13 cellular contexts compared by ENCODE assay signal in the genomic region with DNA sequence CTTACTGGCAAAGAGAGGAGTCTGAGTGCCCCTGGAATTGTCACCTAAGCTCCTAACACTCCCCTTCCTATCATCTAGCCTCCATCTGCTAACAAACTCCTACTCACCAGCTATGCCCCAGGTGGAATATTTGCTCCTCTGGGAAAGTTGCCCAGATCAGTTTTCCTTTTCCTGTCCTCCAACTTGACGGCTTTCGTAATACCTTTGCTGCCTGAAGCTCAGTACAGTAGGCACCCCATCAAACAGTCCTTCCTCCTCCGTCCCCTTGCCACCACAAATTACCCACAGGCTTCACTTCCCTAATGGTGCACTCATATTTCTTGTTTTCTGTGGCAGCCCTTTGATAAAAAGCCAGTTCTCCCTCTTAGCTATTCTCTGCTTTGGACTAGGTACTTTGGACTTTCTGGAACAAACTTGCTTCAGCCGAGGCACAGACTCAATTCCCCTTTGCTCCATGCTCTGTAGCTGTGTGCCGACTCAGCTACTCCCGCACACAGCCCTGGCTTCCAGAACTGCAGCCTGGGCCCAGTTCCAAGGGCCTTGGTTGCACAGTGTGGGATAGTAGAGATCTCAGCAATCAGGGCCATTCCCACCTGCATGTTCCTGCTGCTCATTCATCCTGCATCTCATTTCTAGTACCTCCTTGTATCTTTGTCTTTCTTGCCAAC.
A peak's percentile ranks its signal among the peaks of the same experiment; 100 is the strongest.
DNase-seq lines count a peak whose midpoint lies in the region; ATAC-seq, FAIRE-seq and TF ChIP-seq lines count a peak whose summit lies in the region.
"Had no signal": no experiment of that assay in that cellular context is flagged by ENCODE, and none has a peak within 500 bp of the region (broad histone marks: within the 10 kb centered on the region; RNA-seq: fewer than 3 reads in every experiment).

No MANE protein-coding gene starts in this region.

- H3K4me1 ChIP-seq in keratinocyte (ENCODE audit: control insufficient read depth, extremely low read depth, insufficient read depth, low read length) (no peaks in the 10 kb centered on the region), colonic mucosa (no peaks in the 10 kb centered on the region)

- peak overlapping the region; percentile 32 for H3K27ac Mint-ChIP-seq in CD4-positive, alpha-beta T cell

- TF ChIP-seq CTCF in CD4-positive, alpha-beta T cell (IDR thresholded peaks at IDR 0.05): no peak
- TF ChIP-seq CTCF in keratinocyte (optimal IDR thresholded peaks at IDR 0.05 in 1 of 3, IDR thresholded peaks at IDR 0.05 in 1 of 3, conservative IDR thresholded peaks at IDR 0.05 in 1 of 3; ENCODE audit: extremely low read depth in 1 of 3, insufficient read depth in 2 of 3, low read length in 3 of 3): no peak
- TF ChIP-seq CTCF in colonic mucosa (IDR thresholded peaks at IDR 0.05): no peak

- no peaks in the 10 kb centered on the region for H3K27me3 ChIP-seq in CD4-positive, alpha-beta T cell (ENCODE audit: control insufficient read depth, insufficient read depth, low read length)
- H3K27me3 ChIP-seq in keratinocyte (ENCODE audit: control insufficient read depth, extremely low read depth, insufficient read depth, low read length): no peaks in the 10 kb centered on the region
- no peaks in the 10 kb centered on the region for H3K27me3 ChIP-seq in colonic mucosa

- no peaks in the 10 kb centered on the region for H3K9me3 ChIP-seq in CD4-positive, alpha-beta T cell (ENCODE audit: control insufficient read depth, low read length)
- H3K9me3 ChIP-seq in keratinocyte (ENCODE audit: control insufficient read depth, low read depth, low read length): no peaks in the 10 kb centered on the region
- H3K9me3 ChIP-seq in colonic mucosa: no peaks in the 10 kb centered on the region

- no peaks in the 10 kb centered on the region for H3K36me3 Mint-ChIP-seq in CD4-positive, alpha-beta T cell (ENCODE audit: low read depth)

- POLR2A ChIA-PET in CD4-positive, alpha-beta T cell (lab: Charles Lee): interaction anchor here (0.6 to 1.3 kb wide), 2 partner anchors 10 to 509 kb away, joined by 3 read pairs; no protein-coding TSS in a partner anchor

- CTCF ChIA-PET in CD4-positive, alpha-beta T cell (lab: Charles Lee): no interaction called here

- no peaks in the 10 kb centered on the region for H3K27me3 Mint-ChIP-seq in CD4-positive, alpha-beta T cell

- H3K4me2 ChIP-seq in keratinocyte (ENCODE audit: control insufficient read depth, extremely low read depth, insufficient read depth, low read depth, low read length): no peak overlapping the region

- H3K9me1 ChIP-seq in keratinocyte (ENCODE audit: control insufficient read depth, extremely low read depth, insufficient read depth, low read length): no peaks in the 10 kb centered on the region

- no peak for ATAC-seq in CD4-positive, alpha-beta T cell (ENCODE audit: poor library complexity)
- ATAC-seq in GM21381 (IDR thresholded peaks at IDR 0.05; ENCODE audit: unreplicated experiment) (peak; percentile 71), GM21360 (IDR thresholded peaks at IDR 0.05; ENCODE audit: unreplicated experiment) (no peak), GM18520 (IDR thresholded peaks at IDR 0.05; ENCODE audit: unreplicated experiment) (no peak)

- no peak overlapping the region for H2AFZ ChIP-seq in keratinocyte (ENCODE audit: control insufficient read depth, low read length)

- no peak overlapping the region for H3K27ac ChIP-seq in CD4-positive, alpha-beta T cell (ENCODE audit: low read depth, low read length)
- no peak overlapping the region for H3K27ac ChIP-seq in keratinocyte (ENCODE audit: control insufficient read depth, insufficient read depth, low read length)
- no peak overlapping the region for H3K27ac ChIP-seq in colonic mucosa

- no peaks in the 10 kb centered on the region for H4K20me1 ChIP-seq in keratinocyte (ENCODE audit: control insufficient read depth, extremely low read depth, insufficient read depth, low read length)

- H3K79me2 ChIP-seq in keratinocyte (ENCODE audit: control insufficient read depth, insufficient read depth, low read length): no peaks in the 10 kb centered on the region

- H3K4me3 ChIP-seq in keratinocyte (ENCODE audit: control insufficient read depth in 2 of 3, extremely low read depth in 1 of 3, insufficient read depth in 2 of 3, low read depth in 1 of 3, low read length in 3 of 3) (no peak overlapping the region), colonic mucosa (no peak overlapping the region)

- H3K4me1 Mint-ChIP-seq in CD4-positive, alpha-beta T cell (ENCODE audit: low read depth): peaks cover 27% of the 10 kb centered on the region

- dilution Hi-C loops in keratinocyte (cut with MboI; ENCODE audit: extremely low pct_ligation_motif_present, low sequenced_read_pairs): no loop called here

- H3K9me3 Mint-ChIP-seq in CD4-positive, alpha-beta T cell: no peaks in the 10 kb centered on the region

- DNase-seq in CD4-positive, alpha-beta T cell: no peak
- peak; percentile 70 to 76 for DNase-seq in NOMO-1 (lab: John Stamatoyannopoulos, UW; ENCODE audit: unreplicated experiment in 2 of 2)
- DNase-seq in keratinocyte (ENCODE audit: low read depth, low spot score): no peak
- no peak for DNase-seq in activated effector memory CD4-positive, alpha-beta T cell treated with Interleukin-2 at 50 U/mL for 16 hours
- DNase-seq in colonic mucosa: no peak
- DNase-seq: DMS 273 treated with DMSO at 0.1 percent for 48 hours; Karpas-422; stimulated activated CD4-positive, alpha-beta T cell treated with anti-CD3 and anti-CD28 coated beads, Interleukin-2, amount 100 ng/mL, for 48 hours had no signal

- intact Hi-C loops in CD4-positive, alpha-beta T cell (cut with DNase I, micrococcal nuclease): no loop called here
- intact Hi-C loops in colonic mucosa (cut with DNase I): no loop called here

- peak overlapping the region; percentile 23 for H3K4me3 Mint-ChIP-seq in CD4-positive, alpha-beta T cell

- H3K36me3 ChIP-seq in keratinocyte (ENCODE audit: control insufficient read depth in 2 of 2, extremely low read depth in 1 of 2, insufficient read depth in 2 of 2, low read length in 2 of 2) (no peaks in the 10 kb centered on the region), colonic mucosa (no peaks in the 10 kb centered on the region)

- H3K9ac ChIP-seq in keratinocyte (ENCODE audit: control insufficient read depth, extremely low read depth, insufficient read depth, low read length) (no peak overlapping the region), colonic mucosa (ENCODE audit: low read depth in 2 of 2, low read length in 2 of 2) (no peak overlapping the region)

- peak; percentile 20 for FAIRE-seq in keratinocyte (lab: Jason Lieb, UNC)
- FAIRE-seq: endothelial cell of umbilical vein, H54 had no signal

Comparison
In these comparisons a context has a peak if more than half of its experiments do, and no peak if none do; other contexts are left out.
1. DNase-seq: peak in NOMO-1 (2 of 2); none in CD4-positive, alpha-beta T cell (0 of 10), keratinocyte (single experiment), activated effector memory CD4-positive, alpha-beta T cell treated with Interleukin-2 at 50 U/mL for 16 hours (single experiment) and colonic mucosa (single experiment).